Comparison of ENCODE assay signal across 19 cellular contexts in the genomic region with DNA sequence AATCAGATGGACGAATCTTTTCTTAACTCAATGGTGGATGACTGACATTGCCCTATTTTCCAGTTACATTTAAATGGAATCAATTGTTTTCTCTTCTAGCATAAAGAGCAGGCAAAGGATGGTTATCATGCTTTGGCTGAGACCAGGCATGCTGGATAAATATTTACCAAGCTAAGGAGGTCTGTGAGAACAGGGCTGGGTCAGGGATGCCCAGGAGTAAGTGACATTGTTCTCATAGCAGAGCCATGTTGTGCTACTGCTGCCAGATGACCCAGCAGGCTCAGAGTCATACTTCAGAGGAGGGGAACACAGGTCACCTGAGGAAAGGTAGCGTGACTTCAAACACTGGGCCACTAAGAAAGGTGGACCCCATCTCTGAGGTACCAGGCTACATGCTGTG.
DNase-seq lines count a peak whose midpoint lies in the region; ATAC-seq and TF ChIP-seq lines count a peak whose summit lies in the region.
"Had no signal": no experiment of that assay in that cellular context is flagged by ENCODE, and none has a peak within 500 bp of the region (broad histone marks: within the 10 kb centered on the region; RNA-seq: fewer than 3 reads in every experiment).

No MANE protein-coding gene starts in this region.

- no TSS peak for BruUV-seq in PC-9 (replicated peaks; lab: Mats Ljungman, UMichigan)

- no peak overlapping the region for H2AFZ ChIP-seq in PC-9

- TF ChIP-seq CTCF in prostate gland (IDR thresholded peaks at IDR 0.05) (no peak), PC-9 (conservative IDR thresholded peaks at IDR 0.05) (no peak)

- H3K27ac ChIP-seq in prostate gland (no peak overlapping the region), PC-9 (no peak overlapping the region)
- H3K27ac ChIP-seq: heart left ventricle, suprapubic skin had no signal

- H3K9me2 ChIP-seq in PC-9 (ENCODE audit: insufficient read depth), result no peaks in the 10 kb centered on the region

- no peaks in the 10 kb centered on the region for H4K20me1 ChIP-seq in PC-9 (ENCODE audit: insufficient read depth)

- POLR2A ChIA-PET in PC-9 (lab: Charles Lee; ENCODE audit: unreplicated experiment), result no interaction called here

- peak; percentile 62 for ATAC-seq in left lobe of liver
- ATAC-seq in HG03460 (IDR thresholded peaks at IDR 0.05; ENCODE audit: unreplicated experiment), result no peak
- no peak for ATAC-seq in HG02588 (IDR thresholded peaks at IDR 0.05; ENCODE audit: unreplicated experiment)
- ATAC-seq: activated CD8-positive, alpha-beta T cell treated with anti-CD3 and anti-CD28 coated beads, Interleukin-2, amount 10 ng/mL, durations not matched to agents 7 days and 5 days; activated naive CD8-positive, alpha-beta T cell treated with anti-CD3 and anti-CD28 coated beads, Interleukin-2, amount 50 U/mL, for 24 hours; heart left ventricle had no signal

- no peaks in the 10 kb centered on the region for H3F3A ChIP-seq in PC-9 (ENCODE audit: insufficient read depth, low read depth)

- DNase-seq in DMS53 treated with DMSO at 0.1 percent for 48 hours (lab: John Stamatoyannopoulos, UW; ENCODE audit: unreplicated experiment), result peak; percentile 2
- peak; percentile 20 for DNase-seq in NCI-H345 (lab: John Stamatoyannopoulos, UW)
- DNase-seq in left lobe of liver (ENCODE audit: low spot score), result no peak
- DNase-seq in prostate gland (ENCODE audit: low spot score), result peak; percentile 68
- DNase-seq in Ammon's horn (ENCODE audit: low spot score), result no peak
- no peak for DNase-seq in PC-9
- DNase-seq: activated CD4-positive, CD25-positive, alpha-beta regulatory T cell; activated CD8-positive, alpha-beta T cell treated with anti-CD3 and anti-CD28 coated beads, Interleukin-2, amount 10 ng/mL, durations not matched to agents 7 days and 5 days; activated naive CD8-positive, alpha-beta T cell treated with anti-CD3 and anti-CD28 coated beads, Interleukin-2, amount 50 U/mL, for 24 hours; effector CD8-positive, alpha-beta T cell; heart left ventricle; NCI-H1436 treated with DMSO at 0.1 percent for 48 hours; NCI-H226; nucleus accumbens; stimulated activated CD4-positive, alpha-beta T cell treated with anti-CD3 and anti-CD28 coated beads, Interleukin-4, amount 100 ng/mL, for 1 hour; T-helper 2 cell had no signal

- CTCF ChIA-PET in PC-9 (lab: Charles Lee), result no interaction called here

- 61% methylated on average over 2 of the region's 2 CpGs for WGBS in prostate gland

- H3K9me3 ChIP-seq in prostate gland (no peaks in the 10 kb centered on the region), PC-9 (ENCODE audit: insufficient read depth, low read depth) (no peaks in the 10 kb centered on the region)
- H3K9me3 ChIP-seq: heart left ventricle, suprapubic skin had no signal

- no peak for TF ChIP-seq POLR2A in prostate gland (IDR thresholded peaks at IDR 0.05)

- no peaks in the 10 kb centered on the region for H3K79me2 ChIP-seq in PC-9 (ENCODE audit: low read depth)

- intact Hi-C loops in prostate gland (cut with DNase I), result no loop called here
- intact Hi-C loops in PC-9 (cut with micrococcal nuclease; ENCODE audit: unreplicated experiment), result no loop called here

- H3K27me3 ChIP-seq in prostate gland (replicated peaks; ENCODE audit: insufficient read depth), result no peaks in the 10 kb centered on the region
- H3K27me3 ChIP-seq in PC-9 (ENCODE audit: insufficient read depth, low read depth), result no peaks in the 10 kb centered on the region
- H3K27me3 ChIP-seq: heart left ventricle, suprapubic skin had no signal

- H3K4me3 ChIP-seq in prostate gland, result no peak overlapping the region
- no peak overlapping the region for H3K4me3 ChIP-seq in PC-9
- H3K4me3 ChIP-seq: heart left ventricle, suprapubic skin had no signal

- H3K4me2 ChIP-seq in PC-9, result no peak overlapping the region

- H3K36me3 ChIP-seq in prostate gland, result no peaks in the 10 kb centered on the region
- no peaks in the 10 kb centered on the region for H3K36me3 ChIP-seq in PC-9 (ENCODE audit: low read depth)
- H3K36me3 ChIP-seq: heart left ventricle, suprapubic skin had no signal

- H3K4me1 ChIP-seq in prostate gland (replicated peaks) (peaks cover 9% of the 10 kb centered on the region), PC-9 (replicated peaks; ENCODE audit: insufficient read depth) (peaks cover 4% of the 10 kb centered on the region; the same call in 1 of the 2 replicates)

Comparison
In these comparisons a context has a peak if more than half of its experiments do, and no peak if none do; other contexts are left out.
1. DNase-seq: peak in DMS53 treated with DMSO at 0.1 percent for 48 hours (single experiment), NCI-H345 (single experiment) and prostate gland (single experiment); none in left lobe of liver (single experiment), Ammon's horn (single experiment) and PC-9 (0 of 2).